Comparison of ENCODE assay signal across 9 cellular contexts in the genomic region with DNA sequence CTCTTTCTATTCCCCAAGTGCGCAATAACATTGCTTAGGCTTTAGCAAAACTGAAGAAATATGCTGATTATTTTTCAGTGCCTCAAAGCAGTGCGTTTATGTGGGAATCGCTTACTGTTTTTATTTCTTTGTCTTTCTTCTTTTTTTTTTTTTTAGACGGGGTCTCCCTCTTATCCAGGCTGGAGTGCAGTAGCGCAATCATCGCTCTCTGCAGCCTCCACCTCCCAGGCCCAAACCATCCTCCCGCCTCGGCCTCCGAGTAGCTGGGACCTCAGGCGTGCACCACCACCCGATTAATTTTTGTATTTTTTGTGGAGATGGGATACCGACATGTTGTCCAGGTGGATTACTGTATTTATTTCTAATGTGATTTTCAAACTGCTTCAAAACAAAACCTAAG. TPM values are rescaled to one million over a fixed set of nuclear protein-coding genes. Genes with fewer than 3 reads are reported as not detected.
A peak's percentile ranks its signal among the peaks of the same experiment; 100 is the strongest.
DNase-seq lines count a peak whose midpoint lies in the region; ATAC-seq and TF ChIP-seq lines count a peak whose summit lies in the region.
"Had no signal": no experiment of that assay in that cellular context is flagged by ENCODE, and none has a peak within 500 bp of the region (broad histone marks: within the 10 kb centered on the region; RNA-seq: fewer than 3 reads in every experiment).

No MANE protein-coding gene starts in this region.

- H3K4me2 ChIP-seq in OCI-LY3 (ENCODE audit: low read length) = peak overlapping the region; percentile 89

- H3K4me1 ChIP-seq in CD8-positive, alpha-beta memory T cell (ENCODE audit: insufficient read depth, low read length) = peaks cover 16% of the 10 kb centered on the region
- peaks cover 8% of the 10 kb centered on the region for H3K4me1 ChIP-seq in OCI-LY3 (ENCODE audit: low read length)
- H3K4me1 ChIP-seq in endodermal cell (ENCODE audit: control insufficient read depth, insufficient read depth, low read length) = no peaks in the 10 kb centered on the region
- H3K4me1 ChIP-seq in neutrophil (ENCODE audit: control insufficient read depth in 1 of 2, insufficient read depth in 1 of 2, low read depth in 1 of 2, low read length in 1 of 2) = peaks cover 52 to 57% of the 10 kb centered on the region in 2 experiments
- peaks cover 8% of the 10 kb centered on the region for H3K4me1 ChIP-seq in body of pancreas

- CTCF ChIA-PET in CD8-positive, alpha-beta memory T cell (lab: Charles Lee) = interaction anchor here (1.0 to 2.1 kb wide), 7 partner anchors 12 to 384 kb away, joined by 3 to 14 read pairs (median 3); a partner anchor contains a TSS

- no peak for DNase-seq in CD8-positive, alpha-beta memory T cell
- DNase-seq in endodermal cell = no peak
- no peak for DNase-seq in iPS-NIHi7 (ENCODE audit: extremely low spot score)
- no peak for DNase-seq in body of pancreas
- no peak for DNase-seq in inferior parietal cortex (ENCODE audit: extremely low spot score)
- DNase-seq: KBM-7 had no signal

- no peak for ATAC-seq in body of pancreas
- ATAC-seq in HG02884 (IDR thresholded peaks at IDR 0.05; ENCODE audit: unreplicated experiment) = no peak

- no peaks in the 10 kb centered on the region for H3K36me3 ChIP-seq in CD8-positive, alpha-beta memory T cell (ENCODE audit: insufficient read depth, low read length)
- H3K36me3 ChIP-seq in OCI-LY3 (replicated peaks; ENCODE audit: low read depth, low read length) = no peaks in the 10 kb centered on the region
- H3K36me3 ChIP-seq in endodermal cell (ENCODE audit: control insufficient read depth, insufficient read depth, low read length) = peaks cover 30% of the 10 kb centered on the region
- peaks cover 18% of the 10 kb centered on the region for H3K36me3 ChIP-seq in neutrophil
- peaks cover 0 to 3% of the 10 kb centered on the region in 2 donors for H3K36me3 ChIP-seq in body of pancreas (replicated peaks in 1 of 2; ENCODE audit: insufficient read depth in 1 of 2, low read depth in 2 of 2)

- no peak overlapping the region for H2AFZ ChIP-seq in OCI-LY3 (ENCODE audit: low read depth, low read length)

- H4K20me1 ChIP-seq in OCI-LY3 (ENCODE audit: insufficient read depth, low read length) = no peaks in the 10 kb centered on the region

- H3K27me3 ChIP-seq in CD8-positive, alpha-beta memory T cell (ENCODE audit: insufficient read depth, low read length, poor library complexity, severe bottlenecking) = no peaks in the 10 kb centered on the region
- no peaks in the 10 kb centered on the region for H3K27me3 ChIP-seq in OCI-LY3 (ENCODE audit: low read depth, low read length)
- H3K27me3 ChIP-seq in endodermal cell (ENCODE audit: control insufficient read depth, insufficient read depth, low read length, poor library complexity, severe bottlenecking) = no peaks in the 10 kb centered on the region
- H3K27me3 ChIP-seq in neutrophil = no peaks in the 10 kb centered on the region
- H3K27me3 ChIP-seq in body of pancreas = no peaks in the 10 kb centered on the region

- TF ChIP-seq CTCF in OCI-LY3 (IDR thresholded peaks at IDR 0.05; ENCODE audit: low read depth, low read length) (no peak), endodermal cell (conservative IDR thresholded peaks at IDR 0.05) (no peak), neutrophil (IDR thresholded peaks at IDR 0.05) (no peak), body of pancreas (IDR thresholded peaks at IDR 0.05) (no peak)

- H3K9me3 Mint-ChIP-seq in CD8-positive, alpha-beta memory T cell = no peaks in the 10 kb centered on the region
- H3K9me3 Mint-ChIP-seq in endodermal cell = no peaks in the 10 kb centered on the region

- no peak overlapping the region for H3K4me3 ChIP-seq in CD8-positive, alpha-beta memory T cell (ENCODE audit: low read length)
- H3K4me3 ChIP-seq in OCI-LY3 (ENCODE audit: low read length) (peak overlapping the region; percentile 95), endodermal cell (ENCODE audit: low read length) (peak overlapping the region; percentile 96), neutrophil (ENCODE audit: low read depth in 1 of 2, low read length in 1 of 2) (peak overlapping the region; percentile 79 to 92), body of pancreas (no peak overlapping the region)

- intact Hi-C loops in body of pancreas (cut with DNase I) = no loop called here

- peak overlapping the region; percentile 75 for H3K9ac ChIP-seq in OCI-LY3 (ENCODE audit: low read length)
- peak overlapping the region; percentile 67 for H3K9ac ChIP-seq in endodermal cell (ENCODE audit: extremely low read depth, low read length, poor library complexity, severe bottlenecking)

- H3K36me3 Mint-ChIP-seq in CD8-positive, alpha-beta memory T cell = peaks cover 0 to 17% (median 0%) of the 10 kb centered on the region in 3 donors
- H3K36me3 Mint-ChIP-seq in endodermal cell (ENCODE audit: low read depth) = peaks cover 27% of the 10 kb centered on the region

- H3K79me2 ChIP-seq in OCI-LY3 (ENCODE audit: low read length) = peaks cover 3% of the 10 kb centered on the region; the same call in 1 of the 2 replicates

- peak overlapping the region in 3 of 8 donors; percentile 44 to 74 (median 57) for H3K27ac Mint-ChIP-seq in CD8-positive, alpha-beta memory T cell
- no peak overlapping the region for H3K27ac Mint-ChIP-seq in endodermal cell

- peaks cover 14 to 48% (median 41%) of the 10 kb centered on the region in 3 donors for H3K4me1 Mint-ChIP-seq in CD8-positive, alpha-beta memory T cell
- H3K4me1 Mint-ChIP-seq in endodermal cell = peaks cover 2% of the 10 kb centered on the region

- no peaks in the 10 kb centered on the region for H3K9me3 ChIP-seq in CD8-positive, alpha-beta memory T cell (ENCODE audit: low read length)
- H3K9me3 ChIP-seq in OCI-LY3 (ENCODE audit: insufficient read depth, low read length) = no peaks in the 10 kb centered on the region
- no peaks in the 10 kb centered on the region for H3K9me3 ChIP-seq in endodermal cell (ENCODE audit: control insufficient read depth, low read length)
- H3K9me3 ChIP-seq in neutrophil = no peaks in the 10 kb centered on the region
- H3K9me3 ChIP-seq in body of pancreas = no peaks in the 10 kb centered on the region

- no peaks in the 10 kb centered on the region for H3K27me3 Mint-ChIP-seq in CD8-positive, alpha-beta memory T cell
- peaks cover 2% of the 10 kb centered on the region for H3K27me3 Mint-ChIP-seq in endodermal cell (ENCODE audit: insufficient read depth)

- WGBS in endodermal cell (ENCODE audit: insufficient coverage in 1 of 2, insufficient read length in 1 of 2), 2 experiments = 95 to 97% methylated on average over 3 to 12 of the region's 12 CpGs
- 83 to 90% methylated on average over 12 of the region's 12 CpGs for WGBS in body of pancreas, 2 donors

- H3K27ac ChIP-seq in CD8-positive, alpha-beta memory T cell (ENCODE audit: low read depth, low read length) = no peak overlapping the region
- H3K27ac ChIP-seq in OCI-LY3 (ENCODE audit: low read length) = no peak overlapping the region
- H3K27ac ChIP-seq in endodermal cell (ENCODE audit: low read depth, low read length) = no peak overlapping the region
- peak overlapping the region; percentile 87 for H3K27ac ChIP-seq in neutrophil
- H3K27ac ChIP-seq in body of pancreas = no peak overlapping the region

- POLR2A ChIA-PET in CD8-positive, alpha-beta memory T cell (lab: Charles Lee) = interaction anchor here (0.8 to 2.9 kb wide), 5 partner anchors 15 to 102 kb away, joined by 3 to 21 read pairs (median 6); a partner anchor contains a TSS

- peak overlapping the region; percentile 74 to 85 (median 79) for H3K4me3 Mint-ChIP-seq in CD8-positive, alpha-beta memory T cell
- peak overlapping the region; percentile 71 for H3K4me3 Mint-ChIP-seq in endodermal cell

- TF ChIP-seq POLR2A in body of pancreas (IDR thresholded peaks at IDR 0.05) = no peak

RNA-seq across cellular contexts. Expression of a gene that starts 1.2 kb away (rescaled TPM):
- total RNA-seq in CD8-positive, alpha-beta memory T cell = 10 to 100 TPM; 23.8 to 24.8 TPM
- polyA plus RNA-seq in CD8-positive, alpha-beta memory T cell = 51.0 TPM
- total RNA-seq in endodermal cell (10 to 100 TPM; 76.1 to 91.2 TPM), body of pancreas (10 to 100 TPM; 24.6 to 29.7 TPM)
- 65.7 TPM for polyA plus RNA-seq in endodermal cell (2013, experiment 1 of 2)
- polyA plus RNA-seq in endodermal cell (2013, experiment 2 of 2) = 62.3 TPM

RNA-seq across cellular contexts. Expression of a gene that starts 24.5 kb away (rescaled TPM):
- total RNA-seq in CD8-positive, alpha-beta memory T cell = 100 to 1,000 TPM; 181 to 195 TPM
- polyA plus RNA-seq in CD8-positive, alpha-beta memory T cell = 75.3 TPM
- total RNA-seq in endodermal cell (100 to 1,000 TPM; 134 to 144 TPM), body of pancreas (100 to 1,000 TPM; 107 to 114 TPM)
- polyA plus RNA-seq in endodermal cell (2013, experiment 1 of 2) = 129 TPM
- 120 TPM for polyA plus RNA-seq in endodermal cell (2013, experiment 2 of 2)

Comparison
In these comparisons a context has a peak if more than half of its experiments do, and no peak if none do; other contexts are left out.
1. H3K4me3 ChIP-seq: peak in OCI-LY3 (single experiment), endodermal cell (single experiment) and neutrophil (2 of 2); none in CD8-positive, alpha-beta memory T cell (single experiment) and body of pancreas (0 of 2).